1 cellular context compared by ENCODE assay signal in genomic region chr3:37491343-37491742, GRCh38.
TF ChIP-seq lines count a peak whose summit lies in the region.

No MANE protein-coding gene starts in this region.

TF ChIP-seq in WTC11, 78 proteins besides CTCF, POLR2A, EP300 and RAD21 (continued from another document):
- TF ChIP-seq ERG (CRISPR knock-in tag; IDR thresholded peaks at IDR 0.05) = no peak
- no peak for TF ChIP-seq ZSCAN18 (CRISPR knock-in tag; IDR thresholded peaks at IDR 0.05)
- no peak for TF ChIP-seq ZNF416 (CRISPR knock-in tag; IDR thresholded peaks at IDR 0.05)
- TF ChIP-seq IRF1 (CRISPR knock-in tag; IDR thresholded peaks at IDR 0.05) = no peak
TF ChIP-seq in WTC11: peak in this region for 0.
